In the genomic region with DNA sequence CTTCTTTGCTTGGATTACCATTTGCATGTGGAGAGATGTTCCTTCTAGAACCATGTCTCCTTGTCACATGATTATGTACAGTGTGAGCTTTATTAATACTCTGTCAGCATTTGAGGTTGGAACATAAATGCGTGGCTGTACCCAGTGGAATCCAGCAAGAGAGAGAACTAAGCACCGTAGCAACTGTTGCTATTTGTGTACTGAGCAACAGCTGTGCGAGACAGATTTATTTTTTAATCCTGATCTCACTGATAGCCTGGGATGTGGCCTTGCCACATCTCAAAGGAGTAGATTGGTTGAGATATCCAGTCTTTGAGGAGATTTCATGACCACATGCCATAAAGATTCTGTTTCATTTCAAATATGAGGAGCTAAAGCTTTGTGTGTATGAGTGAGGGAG, we compare ENCODE assay signal across 9 cellular contexts. TPM values are rescaled to one million over a fixed set of nuclear protein-coding genes. Genes with fewer than 3 reads are reported as not detected.
DNase-seq lines count a peak whose midpoint lies in the region; ATAC-seq and TF ChIP-seq lines count a peak whose summit lies in the region.
"Had no signal": no experiment of that assay in that cellular context is flagged by ENCODE, and none has a peak within 500 bp of the region (broad histone marks: within the 10 kb centered on the region; RNA-seq: fewer than 3 reads in every experiment).

No MANE protein-coding gene starts in this region.

- H3K27me3 ChIP-seq in MG63, result no peaks in the 10 kb centered on the region

- DNase-seq in AG08396 (ENCODE audit: low spot score), result peak; percentile 85
- DNase-seq in MG63, result peak; percentile 8
- DNase-seq in coronary artery (ENCODE audit: low spot score), result no peak
- DNase-seq in mesothelial cell of epicardium (ENCODE audit: low spot score in 2 of 2, unreplicated experiment in 2 of 2), result no peak
- no peak for DNase-seq in superior temporal gyrus (ENCODE audit: extremely low spot score)
- no peak for DNase-seq in activated CD4-positive, CD25-positive, alpha-beta regulatory T cell (lab: John Stamatoyannopoulos, UW)

- TF ChIP-seq CTCF in coronary artery (IDR thresholded peaks at IDR 0.05), result no peak
- TF ChIP-seq CTCF in mesothelial cell of epicardium (IDR thresholded peaks at IDR 0.05; ENCODE audit: unreplicated experiment), result no peak

- peak overlapping the region; percentile 9 to 73 for H3K27ac ChIP-seq in coronary artery

- peaks cover 21% of the 10 kb centered on the region for H3K36me3 ChIP-seq in MG63

- peaks cover 14% of the 10 kb centered on the region for H3K36me3 Mint-ChIP-seq in mesothelial cell of epicardium

- ATAC-seq in HG03135 (IDR thresholded peaks at IDR 0.05; ENCODE audit: unreplicated experiment) (no peak), HG03457 (IDR thresholded peaks at IDR 0.05; ENCODE audit: unreplicated experiment) (no peak)

- H3K9me3 Mint-ChIP-seq in mesothelial cell of epicardium, result peaks cover 4% of the 10 kb centered on the region
- H3K9me3 Mint-ChIP-seq: memory B cell had no signal

- H3K9me3 ChIP-seq in MG63, result no peaks in the 10 kb centered on the region

- H3K27me3 Mint-ChIP-seq in mesothelial cell of epicardium (ENCODE audit: low read depth), result no peaks in the 10 kb centered on the region
- H3K27me3 Mint-ChIP-seq: memory B cell had no signal

- no peak overlapping the region for H3K4me3 ChIP-seq in MG63
- H3K4me3 ChIP-seq in coronary artery, result peak overlapping the region; percentile 26

- H3K27ac Mint-ChIP-seq in mesothelial cell of epicardium, result peak overlapping the region; percentile 85
- H3K27ac Mint-ChIP-seq: memory B cell had no signal

- no peak overlapping the region for H3K4me3 Mint-ChIP-seq in mesothelial cell of epicardium
- H3K4me3 Mint-ChIP-seq: memory B cell had no signal

- H3K4me1 Mint-ChIP-seq in mesothelial cell of epicardium, result peaks cover 8% of the 10 kb centered on the region

RNA-seq across cellular contexts. Expression of gene KIF1B, which starts 43.4 kb away (rescaled TPM):
- total RNA-seq in MG63 (2014; rRNA removed; shearing (Covaris generic); ENCODE audit: low replicate concordance), result 18.1 and 25.7 TPM in 2 replicates
- 65.7 to 67.7 TPM (median 66.1 TPM) in 3 replicates for total RNA-seq in mesothelial cell of epicardium

Comparison
In these comparisons a context has a peak if more than half of its experiments do, and no peak if none do; other contexts are left out.
1. DNase-seq: peak in AG08396 (single experiment) and MG63 (single experiment); none in coronary artery (single experiment), mesothelial cell of epicardium (0 of 2), superior temporal gyrus (single experiment) and activated CD4-positive, CD25-positive, alpha-beta regulatory T cell (0 of 4).